10 cellular contexts compared by ENCODE assay signal in genomic region chr9:127360829-127361228, GRCh38. TPM values are rescaled to one million over a fixed set of nuclear protein-coding genes. Genes with fewer than 3 reads are reported as not detected.
DNase-seq lines count a peak whose midpoint lies in the region; ATAC-seq, FAIRE-seq and TF ChIP-seq lines count a peak whose summit lies in the region.
"Had no signal": no experiment of that assay in that cellular context is flagged by ENCODE, and none has a peak within 500 bp of the region (broad histone marks: within the 10 kb centered on the region; RNA-seq: fewer than 3 reads in every experiment).

No MANE protein-coding gene starts in this region.

- H3K9ac ChIP-seq in astrocyte (ENCODE audit: low read length) = no peak overlapping the region
- H3K9ac ChIP-seq: KMS-11 had no signal

- CTCF ChIA-PET in CD4-positive, alpha-beta T cell (lab: Charles Lee) = interaction anchor here (0.6 kb wide), 1 partner anchor 26 kb away, joined by 3 read pairs; no protein-coding TSS in a partner anchor

- H3K4me3 ChIP-seq in HFF-Myc (replicated peaks; ENCODE audit: low read depth, low read length) (no peak overlapping the region), astrocyte (ENCODE audit: insufficient read depth, low read depth, low read length) (no peak overlapping the region)

- H3K27ac ChIP-seq in astrocyte (ENCODE audit: low read depth, low read length) = no peak overlapping the region
- H3K27ac ChIP-seq in CD4-positive, alpha-beta T cell (ENCODE audit: low read depth, low read length) = no peak overlapping the region
- H3K27ac ChIP-seq: KMS-11 had no signal

- peaks cover 6% of the 10 kb centered on the region for H3K36me3 Mint-ChIP-seq in astrocyte (ENCODE audit: low read depth, unreplicated experiment)
- H3K36me3 Mint-ChIP-seq in CD4-positive, alpha-beta T cell (ENCODE audit: low read depth) = no peaks in the 10 kb centered on the region

- no peaks in the 10 kb centered on the region for H3K36me3 ChIP-seq in astrocyte (ENCODE audit: insufficient read depth, low read length)

- TF ChIP-seq CTCF in HFF-Myc (IDR thresholded peaks at IDR 0.05; ENCODE audit: low read depth, low read length, missing control alignments) = peak; percentile 44
- no peak for TF ChIP-seq CTCF in astrocyte (IDR thresholded peaks at IDR 0.05; ENCODE audit: insufficient read depth, low read depth, low read length)
- TF ChIP-seq CTCF in CD4-positive, alpha-beta T cell (IDR thresholded peaks at IDR 0.05) = no peak

- peaks cover 22% of the 10 kb centered on the region for H3K27me3 Mint-ChIP-seq in astrocyte (ENCODE audit: low read depth, unreplicated experiment)
- peaks cover 60% of the 10 kb centered on the region for H3K27me3 Mint-ChIP-seq in CD4-positive, alpha-beta T cell

- H3K27ac Mint-ChIP-seq in astrocyte (ENCODE audit: unreplicated experiment) = no peak overlapping the region
- H3K27ac Mint-ChIP-seq in CD4-positive, alpha-beta T cell = no peak overlapping the region
- H3K27ac Mint-ChIP-seq: mesothelial cell of epicardium had no signal

- no peaks in the 10 kb centered on the region for H3K27me3 ChIP-seq in astrocyte (ENCODE audit: insufficient read depth, low read length)
- H3K27me3 ChIP-seq in CD4-positive, alpha-beta T cell (ENCODE audit: control insufficient read depth, insufficient read depth, low read length) = peaks cover 3% of the 10 kb centered on the region

- no peak overlapping the region for H3K4me3 Mint-ChIP-seq in astrocyte (ENCODE audit: unreplicated experiment)
- H3K4me3 Mint-ChIP-seq in CD4-positive, alpha-beta T cell = no peak overlapping the region
- H3K4me3 Mint-ChIP-seq: mesothelial cell of epicardium had no signal

- DNase-seq in 8988T (peak; percentile 70), HFF-Myc (ENCODE audit: extremely low read depth, low read depth) (no peak), astrocyte (ENCODE audit: low read depth) (peak; percentile 9), iPS-NIHi7 (ENCODE audit: extremely low spot score) (peak; percentile 87)
- no peak for DNase-seq in CD4-positive, alpha-beta T cell
- DNase-seq in activated naive CD4-positive, alpha-beta T cell treated with Interleukin-2 at 50 U/mL for 16 hours = no peak

- H3K4me1 Mint-ChIP-seq in astrocyte (ENCODE audit: low read depth, unreplicated experiment) = peaks cover 7% of the 10 kb centered on the region
- H3K4me1 Mint-ChIP-seq in CD4-positive, alpha-beta T cell (ENCODE audit: low read depth) = no peaks in the 10 kb centered on the region

- no peaks in the 10 kb centered on the region for H3K9me3 ChIP-seq in astrocyte (ENCODE audit: insufficient read depth, low read depth, low read length)
- no peaks in the 10 kb centered on the region for H3K9me3 ChIP-seq in CD4-positive, alpha-beta T cell (ENCODE audit: control insufficient read depth, low read length)

- H3K79me2 ChIP-seq in astrocyte (ENCODE audit: insufficient read depth, low read length) = no peaks in the 10 kb centered on the region

- no peak overlapping the region for H2AFZ ChIP-seq in astrocyte (ENCODE audit: low read depth, low read length)

- H3K9me3 Mint-ChIP-seq in astrocyte (ENCODE audit: unreplicated experiment) = no peaks in the 10 kb centered on the region
- no peaks in the 10 kb centered on the region for H3K9me3 Mint-ChIP-seq in CD4-positive, alpha-beta T cell
- H3K9me3 Mint-ChIP-seq: mesothelial cell of epicardium had no signal

- POLR2A ChIA-PET in CD4-positive, alpha-beta T cell (lab: Charles Lee) = no interaction called here

- FAIRE-seq in astrocyte (lab: Jason Lieb, UNC) = no peak

- intact Hi-C loops in CD4-positive, alpha-beta T cell (cut with DNase I, micrococcal nuclease) = no loop called here

- H3K4me1 ChIP-seq in astrocyte (ENCODE audit: insufficient read depth, low read length) = no peaks in the 10 kb centered on the region

- H3K4me2 ChIP-seq in astrocyte (ENCODE audit: low read length) = no peak overlapping the region

- no peaks in the 10 kb centered on the region for H4K20me1 ChIP-seq in astrocyte (ENCODE audit: insufficient read depth, low read length)

- ATAC-seq in GM21737 (IDR thresholded peaks at IDR 0.05; ENCODE audit: unreplicated experiment) (no peak), HG03342 (IDR thresholded peaks at IDR 0.05; ENCODE audit: unreplicated experiment) (no peak)
- no peak for ATAC-seq in CD4-positive, alpha-beta T cell (ENCODE audit: poor library complexity)

RNA-seq across cellular contexts. Expression of gene SLC2A8, which starts 36.1 kb away (rescaled TPM):
- total RNA-seq in astrocyte = 16.5 and 18.8 TPM in 2 replicates
- 1 to 10 TPM; 1.6 to 1.8 TPM for total RNA-seq in CD4-positive, alpha-beta T cell

Comparison
In these comparisons a context has a peak if more than half of its experiments do, and no peak if none do; other contexts are left out.
1. DNase-seq: peak in 8988T (single experiment), astrocyte (single experiment) and iPS-NIHi7 (single experiment); none in HFF-Myc (single experiment), CD4-positive, alpha-beta T cell (0 of 10) and activated naive CD4-positive, alpha-beta T cell treated with Interleukin-2 at 50 U/mL for 16 hours (single experiment).